ENCODE assay signal across 9 cellular contexts in genomic region chr18:49723648-49724180, GRCh38.
DNase-seq lines count a peak whose midpoint lies in the region; ATAC-seq lines count a peak whose summit lies in the region.
"Had no signal": no experiment of that assay in that cellular context is flagged by ENCODE, and none has a peak within 500 bp of the region (broad histone marks: within the 10 kb centered on the region; RNA-seq: fewer than 3 reads in every experiment).

No MANE protein-coding gene starts in this region.

- peak; percentile 78 for ATAC-seq in HG02678 (IDR thresholded peaks at IDR 0.05; ENCODE audit: unreplicated experiment)
- no peak for ATAC-seq in GM21737 (IDR thresholded peaks at IDR 0.05; ENCODE audit: unreplicated experiment)
- ATAC-seq in HG02938 (IDR thresholded peaks at IDR 0.05; ENCODE audit: unreplicated experiment) = no peak

- H2BK5ac ChIP-seq in mesendoderm (ENCODE audit: low read length) = peak overlapping the region; percentile 98

- H3K18ac ChIP-seq in mesendoderm (ENCODE audit: low read length) = peak overlapping the region; percentile 93

- peak overlapping the region; percentile 83 for H3K56ac ChIP-seq in mesendoderm (ENCODE audit: low read length)

- no peaks in the 10 kb centered on the region for H3K79me2 ChIP-seq in mesendoderm (ENCODE audit: control insufficient read depth, insufficient read depth, low read length)

- no peak overlapping the region for H3K4me2 ChIP-seq in mesendoderm (ENCODE audit: low read length)

- peak overlapping the region; percentile 58 for H3K4ac ChIP-seq in mesendoderm (ENCODE audit: low read depth, low read length)

- H3K23ac ChIP-seq in mesendoderm (ENCODE audit: low read length) = no peak overlapping the region

- H4K5ac ChIP-seq in mesendoderm (ENCODE audit: low read length) = no peak overlapping the region

- no peaks in the 10 kb centered on the region for H3K27me3 ChIP-seq in mesendoderm (ENCODE audit: insufficient read depth, low read length, poor library complexity)

- H2BK15ac ChIP-seq in mesendoderm (replicated peaks; ENCODE audit: low read depth) = no peak overlapping the region

- no peak overlapping the region for H3K4me3 ChIP-seq in mesendoderm (ENCODE audit: low read length)

- H3K4me1 ChIP-seq in mesendoderm (ENCODE audit: control insufficient read depth, low read depth, low read length) = peaks cover 10% of the 10 kb centered on the region

- H3K79me1 ChIP-seq in mesendoderm (ENCODE audit: low read length) = no peaks in the 10 kb centered on the region

- WGBS in mesendoderm (ENCODE audit: extremely low coverage, insufficient coverage, low lambda C conversion rate) = no CpG with 5 or more reads among the region's 13 CpGs

- no peaks in the 10 kb centered on the region for H3K36me3 ChIP-seq in mesendoderm (ENCODE audit: control insufficient read depth, insufficient read depth, low read length)

- H2BK120ac ChIP-seq in mesendoderm (ENCODE audit: low read depth, low read length) = peak overlapping the region; percentile 86

- H3K9ac ChIP-seq in mesendoderm (ENCODE audit: low read length) = no peak overlapping the region

- peak overlapping the region; percentile 90 for H3K27ac ChIP-seq in mesendoderm (ENCODE audit: low read depth, low read length)

- H4K8ac ChIP-seq in mesendoderm (ENCODE audit: low read depth, low read length) = no peak overlapping the region

- DNase-seq in EH (ENCODE audit: low read depth) (peak; percentile 63), mesendoderm (peak; percentile 95), hypothalamus (lab: John Stamatoyannopoulos, UW) (no peak), COLO668 (lab: John Stamatoyannopoulos, UW; ENCODE audit: unreplicated experiment) (no peak)
- DNase-seq in activated T-cell treated with anti-CD3 and anti-CD28 coated beads, Interleukin-2, amount 50 U/mL, for 48 hours = peak; percentile 24 to 29
- DNase-seq: DND-41 had no signal

- no peak overlapping the region for H2AK5ac ChIP-seq in mesendoderm (ENCODE audit: low read length)

Comparison
In these comparisons a context has a peak if more than half of its experiments do, and no peak if none do; other contexts are left out.
1. DNase-seq: peak in EH (single experiment), activated T-cell treated with anti-CD3 and anti-CD28 coated beads, Interleukin-2, amount 50 U/mL, for 48 hours (2 of 2) and mesendoderm (single experiment); none in hypothalamus (0 of 51) and COLO668 (single experiment).